1 cellular context compared by ENCODE assay signal in the genomic region with DNA sequence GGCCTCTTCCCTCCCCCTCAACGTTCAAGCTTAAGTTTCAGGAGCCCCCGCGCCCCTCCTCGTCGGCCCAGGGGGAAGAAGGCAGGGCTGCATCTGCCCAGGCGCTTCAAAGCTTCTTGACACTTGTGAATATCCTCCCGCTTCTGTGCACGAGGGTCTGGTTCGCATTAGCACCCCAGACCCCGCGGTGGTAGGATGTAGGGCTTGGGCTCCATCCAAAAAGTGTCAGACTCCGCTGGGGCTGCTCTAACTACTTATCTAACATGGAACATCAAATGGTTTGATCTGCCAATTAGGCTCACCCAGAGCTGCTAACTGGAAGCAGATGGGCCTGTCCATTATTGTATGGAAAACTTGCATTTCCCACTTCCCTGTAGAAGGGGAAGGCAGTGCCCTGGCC.
TF ChIP-seq lines count a peak whose summit lies in the region.

No MANE protein-coding gene starts in this region.

TF ChIP-seq in SK-N-SH, 30 proteins besides CTCF, POLR2A, EP300 and RAD21 (continued from another document):
- TF ChIP-seq USF2 (IDR thresholded peaks at IDR 0.05; ENCODE audit: borderline replicate concordance, low read depth, low read length) (no peak), FOSL2 (IDR thresholded peaks at IDR 0.05; ENCODE audit: borderline replicate concordance, low read depth) (no peak), JUND (IDR thresholded peaks at IDR 0.05) (no peak), RCOR1 (IDR thresholded peaks at IDR 0.05; ENCODE audit: low read length) (peak; percentile 94), MXI1 (IDR thresholded peaks at IDR 0.05; ENCODE audit: low read depth, low read length) (no peak), SIN3A (IDR thresholded peaks at IDR 0.05; ENCODE audit: borderline replicate concordance, low read depth, low read length) (no peak), NFIC (IDR thresholded peaks at IDR 0.05; ENCODE audit: borderline replicate concordance) (0 out of 2 replicates have a peak, but pooled peaks have one; percentile 22), POLR2AphosphoS5 (IDR thresholded peaks at IDR 0.05; ENCODE audit: low read depth, low read length) (peak; percentile 33; the same call in 1 of the 2 replicates), GABPA (IDR thresholded peaks at IDR 0.05; ENCODE audit: low read depth) (no peak), RFX5 (IDR thresholded peaks at IDR 0.05; ENCODE audit: low read length) (no peak), EZH2phosphoT487 (IDR thresholded peaks at IDR 0.05; ENCODE audit: borderline replicate concordance, low read depth) (no peak), YY1 (IDR thresholded peaks at IDR 0.05; ENCODE audit: low read depth) (no peak), TCF12 (IDR thresholded peaks at IDR 0.05) (peak; percentile 70), NRF1 (IDR thresholded peaks at IDR 0.05; ENCODE audit: low read depth, low read length) (no peak), FOXJ3 (CRISPR knock-in tag; IDR thresholded peaks at IDR 0.05) (peak; percentile 90), CHD2 (IDR thresholded peaks at IDR 0.05; ENCODE audit: low read length, partially characterized antibody) (peak; percentile 81), REST (IDR thresholded peaks at IDR 0.05; ENCODE audit: low read depth, low read length) (no peak), GATA2 (CRISPR knock-in tag; IDR thresholded peaks at IDR 0.05) (peak; percentile 96), SMC3 (IDR thresholded peaks at IDR 0.05; ENCODE audit: low read depth, low read length) (no peak), TEAD4 (IDR thresholded peaks at IDR 0.05; ENCODE audit: borderline replicate concordance, insufficient read depth) (no peak), PBX3 (IDR thresholded peaks at IDR 0.05) (no peak), ELF1 (IDR thresholded peaks at IDR 0.05) (no peak)
- TF ChIP-seq, protein P1, sequence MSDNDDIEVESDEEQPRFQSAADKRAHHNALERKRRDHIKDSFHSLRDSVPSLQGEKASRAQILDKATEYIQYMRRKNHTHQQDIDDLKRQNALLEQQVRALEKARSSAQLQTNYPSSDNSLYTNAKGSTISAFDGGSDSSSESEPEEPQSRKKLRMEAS (IDR thresholded peaks at IDR 0.05; ENCODE audit: low read depth): no peak
- TF ChIP-seq, protein P2, sequence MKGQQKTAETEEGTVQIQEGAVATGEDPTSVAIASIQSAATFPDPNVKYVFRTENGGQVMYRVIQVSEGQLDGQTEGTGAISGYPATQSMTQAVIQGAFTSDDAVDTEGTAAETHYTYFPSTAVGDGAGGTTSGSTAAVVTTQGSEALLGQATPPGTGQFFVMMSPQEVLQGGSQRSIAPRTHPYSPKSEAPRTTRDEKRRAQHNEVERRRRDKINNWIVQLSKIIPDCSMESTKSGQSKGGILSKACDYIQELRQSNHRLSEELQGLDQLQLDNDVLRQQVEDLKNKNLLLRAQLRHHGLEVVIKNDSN (IDR thresholded peaks at IDR 0.05; ENCODE audit: borderline replicate concordance, low read depth): no peak
TF ChIP-seq in SK-N-SH: peak in this region for 7.
